In the genomic region with DNA sequence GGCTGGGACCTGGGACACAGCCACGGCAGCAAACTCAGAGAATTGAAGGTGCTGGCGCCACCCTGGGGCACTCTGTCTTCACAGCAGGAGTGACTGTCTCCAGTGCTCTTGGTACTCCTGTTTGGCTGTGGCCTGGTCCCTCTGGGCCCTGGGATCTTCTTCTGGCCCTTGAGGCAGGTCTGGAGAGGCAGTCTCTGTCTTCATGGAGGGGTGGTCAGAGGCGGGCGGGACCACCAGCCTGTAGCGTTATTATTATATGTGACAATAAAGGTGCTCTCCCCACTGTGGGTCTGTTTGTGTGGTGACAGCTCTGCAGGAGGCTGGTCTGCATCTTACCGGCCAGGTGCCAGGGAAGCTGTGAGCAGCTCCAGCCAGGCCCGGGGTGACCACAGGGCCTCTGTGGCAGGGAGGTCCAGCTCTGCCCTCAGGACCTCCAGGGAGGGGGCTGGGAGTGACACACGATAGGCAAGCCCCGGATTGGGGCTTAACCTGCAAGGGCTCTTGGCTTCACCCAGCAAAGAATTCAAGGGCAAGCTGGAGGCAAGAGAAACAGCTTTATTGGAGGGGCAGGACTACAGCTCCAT, we compare ENCODE assay signal across 1 cellular context.
TF ChIP-seq lines count a peak whose summit lies in the region.

No MANE protein-coding gene starts in this region.

TF ChIP-seq in H1, 55 proteins besides CTCF, POLR2A, EP300 and RAD21 (continued from another document):
- TF ChIP-seq, protein P1, sequence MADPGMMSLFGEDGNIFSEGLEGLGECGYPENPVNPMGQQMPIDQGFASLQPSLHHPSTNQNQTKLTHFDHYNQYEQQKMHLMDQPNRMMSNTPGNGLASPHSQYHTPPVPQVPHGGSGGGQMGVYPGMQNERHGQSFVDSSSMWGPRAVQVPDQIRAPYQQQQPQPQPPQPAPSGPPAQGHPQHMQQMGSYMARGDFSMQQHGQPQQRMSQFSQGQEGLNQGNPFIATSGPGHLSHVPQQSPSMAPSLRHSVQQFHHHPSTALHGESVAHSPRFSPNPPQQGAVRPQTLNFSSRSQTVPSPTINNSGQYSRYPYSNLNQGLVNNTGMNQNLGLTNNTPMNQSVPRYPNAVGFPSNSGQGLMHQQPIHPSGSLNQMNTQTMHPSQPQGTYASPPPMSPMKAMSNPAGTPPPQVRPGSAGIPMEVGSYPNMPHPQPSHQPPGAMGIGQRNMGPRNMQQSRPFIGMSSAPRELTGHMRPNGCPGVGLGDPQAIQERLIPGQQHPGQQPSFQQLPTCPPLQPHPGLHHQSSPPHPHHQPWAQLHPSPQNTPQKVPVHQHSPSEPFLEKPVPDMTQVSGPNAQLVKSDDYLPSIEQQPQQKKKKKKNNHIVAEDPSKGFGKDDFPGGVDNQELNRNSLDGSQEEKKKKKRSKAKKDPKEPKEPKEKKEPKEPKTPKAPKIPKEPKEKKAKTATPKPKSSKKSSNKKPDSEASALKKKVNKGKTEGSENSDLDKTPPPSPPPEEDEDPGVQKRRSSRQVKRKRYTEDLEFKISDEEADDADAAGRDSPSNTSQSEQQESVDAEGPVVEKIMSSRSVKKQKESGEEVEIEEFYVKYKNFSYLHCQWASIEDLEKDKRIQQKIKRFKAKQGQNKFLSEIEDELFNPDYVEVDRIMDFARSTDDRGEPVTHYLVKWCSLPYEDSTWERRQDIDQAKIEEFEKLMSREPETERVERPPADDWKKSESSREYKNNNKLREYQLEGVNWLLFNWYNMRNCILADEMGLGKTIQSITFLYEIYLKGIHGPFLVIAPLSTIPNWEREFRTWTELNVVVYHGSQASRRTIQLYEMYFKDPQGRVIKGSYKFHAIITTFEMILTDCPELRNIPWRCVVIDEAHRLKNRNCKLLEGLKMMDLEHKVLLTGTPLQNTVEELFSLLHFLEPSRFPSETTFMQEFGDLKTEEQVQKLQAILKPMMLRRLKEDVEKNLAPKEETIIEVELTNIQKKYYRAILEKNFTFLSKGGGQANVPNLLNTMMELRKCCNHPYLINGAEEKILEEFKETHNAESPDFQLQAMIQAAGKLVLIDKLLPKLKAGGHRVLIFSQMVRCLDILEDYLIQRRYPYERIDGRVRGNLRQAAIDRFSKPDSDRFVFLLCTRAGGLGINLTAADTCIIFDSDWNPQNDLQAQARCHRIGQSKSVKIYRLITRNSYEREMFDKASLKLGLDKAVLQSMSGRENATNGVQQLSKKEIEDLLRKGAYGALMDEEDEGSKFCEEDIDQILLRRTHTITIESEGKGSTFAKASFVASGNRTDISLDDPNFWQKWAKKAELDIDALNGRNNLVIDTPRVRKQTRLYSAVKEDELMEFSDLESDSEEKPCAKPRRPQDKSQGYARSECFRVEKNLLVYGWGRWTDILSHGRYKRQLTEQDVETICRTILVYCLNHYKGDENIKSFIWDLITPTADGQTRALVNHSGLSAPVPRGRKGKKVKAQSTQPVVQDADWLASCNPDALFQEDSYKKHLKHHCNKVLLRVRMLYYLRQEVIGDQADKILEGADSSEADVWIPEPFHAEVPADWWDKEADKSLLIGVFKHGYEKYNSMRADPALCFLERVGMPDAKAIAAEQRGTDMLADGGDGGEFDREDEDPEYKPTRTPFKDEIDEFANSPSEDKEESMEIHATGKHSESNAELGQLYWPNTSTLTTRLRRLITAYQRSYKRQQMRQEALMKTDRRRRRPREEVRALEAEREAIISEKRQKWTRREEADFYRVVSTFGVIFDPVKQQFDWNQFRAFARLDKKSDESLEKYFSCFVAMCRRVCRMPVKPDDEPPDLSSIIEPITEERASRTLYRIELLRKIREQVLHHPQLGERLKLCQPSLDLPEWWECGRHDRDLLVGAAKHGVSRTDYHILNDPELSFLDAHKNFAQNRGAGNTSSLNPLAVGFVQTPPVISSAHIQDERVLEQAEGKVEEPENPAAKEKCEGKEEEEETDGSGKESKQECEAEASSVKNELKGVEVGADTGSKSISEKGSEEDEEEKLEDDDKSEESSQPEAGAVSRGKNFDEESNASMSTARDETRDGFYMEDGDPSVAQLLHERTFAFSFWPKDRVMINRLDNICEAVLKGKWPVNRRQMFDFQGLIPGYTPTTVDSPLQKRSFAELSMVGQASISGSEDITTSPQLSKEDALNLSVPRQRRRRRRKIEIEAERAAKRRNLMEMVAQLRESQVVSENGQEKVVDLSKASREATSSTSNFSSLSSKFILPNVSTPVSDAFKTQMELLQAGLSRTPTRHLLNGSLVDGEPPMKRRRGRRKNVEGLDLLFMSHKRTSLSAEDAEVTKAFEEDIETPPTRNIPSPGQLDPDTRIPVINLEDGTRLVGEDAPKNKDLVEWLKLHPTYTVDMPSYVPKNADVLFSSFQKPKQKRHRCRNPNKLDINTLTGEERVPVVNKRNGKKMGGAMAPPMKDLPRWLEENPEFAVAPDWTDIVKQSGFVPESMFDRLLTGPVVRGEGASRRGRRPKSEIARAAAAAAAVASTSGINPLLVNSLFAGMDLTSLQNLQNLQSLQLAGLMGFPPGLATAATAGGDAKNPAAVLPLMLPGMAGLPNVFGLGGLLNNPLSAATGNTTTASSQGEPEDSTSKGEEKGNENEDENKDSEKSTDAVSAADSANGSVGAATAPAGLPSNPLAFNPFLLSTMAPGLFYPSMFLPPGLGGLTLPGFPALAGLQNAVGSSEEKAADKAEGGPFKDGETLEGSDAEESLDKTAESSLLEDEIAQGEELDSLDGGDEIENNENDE (IDR thresholded peaks at IDR 0.05; ENCODE audit: insufficient replicate concordance, low read length) = no peak
- TF ChIP-seq TAF7 (optimal IDR thresholded peaks at IDR 0.05; ENCODE audit: borderline replicate concordance, low read depth, low read length) = no peak
